10 cellular contexts compared by ENCODE assay signal in the genomic region with DNA sequence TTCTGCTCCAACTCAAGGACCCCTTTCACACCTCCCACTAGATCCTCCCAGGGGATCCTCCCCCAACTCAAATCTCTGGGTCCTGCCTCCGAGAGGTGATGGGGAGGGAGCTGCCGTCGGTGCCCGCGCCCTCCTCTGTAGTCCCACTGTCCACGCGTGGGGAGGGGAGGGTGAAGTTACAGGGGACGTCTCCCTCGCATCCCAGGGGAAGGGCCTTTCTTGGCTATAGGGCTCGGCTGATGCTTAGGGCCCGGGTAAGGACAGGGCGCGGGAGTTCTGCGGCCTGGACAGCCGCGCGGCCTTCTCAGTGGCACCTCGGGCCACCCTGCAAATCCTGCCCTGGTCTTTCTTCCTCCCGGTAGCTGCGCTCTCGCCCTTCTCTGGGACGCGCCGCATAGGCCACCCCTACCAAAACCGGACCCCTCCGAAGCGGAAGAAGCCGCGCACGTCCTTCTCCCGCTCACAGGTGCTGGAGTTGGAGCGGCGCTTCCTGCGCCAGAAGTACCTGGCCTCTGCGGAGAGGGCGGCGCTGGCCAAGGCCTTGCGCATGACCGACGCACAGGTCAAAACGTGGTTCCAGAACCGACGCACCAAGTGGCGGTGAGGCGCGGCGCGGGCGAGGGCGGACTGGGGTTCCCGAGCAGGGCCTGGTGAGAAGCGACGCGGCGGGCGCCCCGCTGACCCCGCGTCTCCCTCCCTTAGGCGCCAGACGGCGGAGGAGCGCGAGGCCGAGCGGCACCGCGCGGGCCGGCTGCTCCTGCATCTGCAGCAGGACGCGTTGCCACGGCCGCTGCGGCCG. TPM values are rescaled to one million over a fixed set of nuclear protein-coding genes. Genes with fewer than 3 reads are reported as not detected.
DNase-seq lines count a peak whose midpoint lies in the region; ATAC-seq, FAIRE-seq and TF ChIP-seq lines count a peak whose summit lies in the region.
"Had no signal": no experiment of that assay in that cellular context is flagged by ENCODE, and none has a peak within 500 bp of the region (broad histone marks: within the 10 kb centered on the region; RNA-seq: fewer than 3 reads in every experiment).

No MANE protein-coding gene starts in this region.

- H3K36me3 ChIP-seq in CD8-positive, alpha-beta memory T cell (ENCODE audit: insufficient read depth, low read length): no peaks in the 10 kb centered on the region
- peaks cover 0 to 19% (median 0%) of the 10 kb centered on the region in 4 experiments; a peak in 1 of 8 replicates for H3K36me3 ChIP-seq in H1 (ENCODE audit: control insufficient read depth in 2 of 4, insufficient read depth in 4 of 4, low read length in 3 of 4)

- peak in 1 of 5 donors; percentile 15 for DNase-seq in CD8-positive, alpha-beta memory T cell
- DNase-seq in H1 (ENCODE audit: low read depth in 1 of 2, low spot score in 2 of 2) (peak in 1 of 2 experiments; percentile 75), nephron progenitor cell (peak; percentile 46), NCI-H1417 (lab: John Stamatoyannopoulos, UW) (no peak), inferior parietal cortex (ENCODE audit: extremely low spot score) (no peak), NCI-H2171 treated with DMSO at 0.1 percent for 48 hours (lab: John Stamatoyannopoulos, UW) (no peak)

- TF ChIP-seq POLR2A in H1 (IDR thresholded peaks at IDR 0.05; ENCODE audit: control extremely low read depth in 1 of 2, low read depth in 2 of 2, low read length in 2 of 2): no peak

- WGBS in H1 (ENCODE audit: extremely low coverage in 1 of 2, insufficient coverage in 1 of 2, insufficient read length in 1 of 2, insufficient replicate concordance in 2 of 2, low coverage in 1 of 2, low lambda C conversion rate in 2 of 2, missing lambda C conversion rate in 1 of 2), 2 experiments: 2% methylated on average over 57 of the region's 76 CpGs; no CpG with 5 or more reads in 1 of the 2 experiments

- H2BK5ac ChIP-seq in H1 (ENCODE audit: low read depth, low read length): no peak overlapping the region; the same call in 1 of the 2 replicates

- CTCF ChIA-PET in CD8-positive, alpha-beta memory T cell (lab: Charles Lee): interaction anchor here (1.6 to 2.0 kb wide), 2 partner anchors 15 to 32 kb away, joined by 3 to 6 read pairs; a partner anchor contains a TSS
- CTCF ChIA-PET in H1 (lab: Charles Lee; ENCODE audit: partially characterized antibody): interaction anchor here (0.5 to 4.2 kb wide), 6 partner anchors 11 to 450 kb away, joined by 3 to 20 read pairs (median 4); a partner anchor contains a TSS

- H3K36me3 Mint-ChIP-seq in CD8-positive, alpha-beta memory T cell: no peaks in the 10 kb centered on the region
- no peaks in the 10 kb centered on the region for H3K36me3 Mint-ChIP-seq in nephron progenitor cell (ENCODE audit: low read depth)

- no peaks in the 10 kb centered on the region for H3K9me3 ChIP-seq in CD8-positive, alpha-beta memory T cell (ENCODE audit: low read length)
- H3K9me3 ChIP-seq in H1 (ENCODE audit: insufficient read depth in 2 of 2, low read depth in 1 of 2, low read length in 1 of 2): peaks cover 7 to 12% of the 10 kb centered on the region in 2 experiments

- H2AFZ ChIP-seq in H1 (ENCODE audit: low read length): peak overlapping the region; percentile 61; the same call in 1 of the 2 replicates

- H3K9ac ChIP-seq in H1 (replicated peaks in 1 of 4; ENCODE audit: extremely low read depth in 1 of 4, low read depth in 3 of 4, low read length in 3 of 4): peak overlapping the region in 1 of 4 experiments; percentile 13; a peak in 1 of 7 replicates

- peaks cover 2 to 4% of the 10 kb centered on the region in 2 experiments for H4K20me1 ChIP-seq in H1 (replicated peaks in 1 of 2; ENCODE audit: control insufficient read depth in 1 of 2, insufficient read depth in 2 of 2, low read length in 2 of 2)

- H3K27me3 ChIP-seq in CD8-positive, alpha-beta memory T cell (ENCODE audit: insufficient read depth, low read length, poor library complexity, severe bottlenecking): peaks cover 74% of the 10 kb centered on the region
- H3K27me3 ChIP-seq in H1 (replicated peaks in 1 of 4; ENCODE audit: control insufficient read depth in 3 of 4, extremely low read depth in 1 of 4, insufficient read depth in 3 of 4, low read length in 3 of 4): peaks cover 73 to 99% (median 95%) of the 10 kb centered on the region in 4 experiments

- TF ChIP-seq EP300 in H1 (IDR thresholded peaks at IDR 0.05; ENCODE audit: borderline replicate concordance in 1 of 2, low read depth in 2 of 2, low read length in 2 of 2): no peak

- H3K18ac ChIP-seq in H1 (ENCODE audit: extremely low read depth, low read length): peak overlapping the region; percentile 83

- peak overlapping the region in 1 of 8 donors; percentile 47 for H3K27ac Mint-ChIP-seq in CD8-positive, alpha-beta memory T cell
- H3K27ac Mint-ChIP-seq in nephron progenitor cell: no peak overlapping the region

- no peaks in the 10 kb centered on the region for H3K79me1 ChIP-seq in H1 (ENCODE audit: low read depth, low read length)

- peaks cover 66 to 77% of the 10 kb centered on the region in 2 donors for H3K27me3 Mint-ChIP-seq in CD8-positive, alpha-beta memory T cell
- H3K27me3 Mint-ChIP-seq in nephron progenitor cell (ENCODE audit: low read depth, poor library complexity): peaks cover 100% of the 10 kb centered on the region

- H3K4me1 Mint-ChIP-seq in CD8-positive, alpha-beta memory T cell: peaks cover 15 to 32% (median 18%) of the 10 kb centered on the region in 3 donors
- H3K4me1 Mint-ChIP-seq in nephron progenitor cell: peaks cover 15% of the 10 kb centered on the region

- POLR2A ChIA-PET in CD8-positive, alpha-beta memory T cell (lab: Charles Lee): interaction anchor here (1.0 kb wide), 2 partner anchors 8 to 9 kb away, joined by 3 read pairs; a partner anchor contains a TSS
- POLR2A ChIA-PET in H1 (lab: Charles Lee; ENCODE audit: partially characterized antibody): interaction anchor here (0.8 to 6.7 kb wide), 10 partner anchors 9 to 75 kb away, joined by 3 to 63 read pairs (median 4); a partner anchor contains a TSS

- peaks cover 33% of the 10 kb centered on the region for H3K4me1 ChIP-seq in CD8-positive, alpha-beta memory T cell (ENCODE audit: insufficient read depth, low read length)
- peaks cover 0 to 24% (median 10%) of the 10 kb centered on the region in 4 experiments; a peak in 6 of 7 replicates for H3K4me1 ChIP-seq in H1 (replicated peaks in 1 of 4; ENCODE audit: control insufficient read depth in 3 of 4, insufficient read depth in 4 of 4, low read length in 3 of 4)

- H3K4ac ChIP-seq in H1 (replicated peaks; ENCODE audit: insufficient read length, low read depth, low read length): no peak overlapping the region

- H4K8ac ChIP-seq in H1 (ENCODE audit: extremely low read depth, insufficient read depth, low read length): peak overlapping the region; percentile 84

- no peaks in the 10 kb centered on the region for H3K79me2 ChIP-seq in H1 (ENCODE audit: control insufficient read depth in 1 of 2, insufficient read depth in 2 of 2, low read length in 2 of 2)

- peak overlapping the region; percentile 92; the same call in 1 of the 2 replicates for H2BK15ac ChIP-seq in H1 (ENCODE audit: low read length)

- H3K4me2 ChIP-seq in H1 (ENCODE audit: insufficient read depth in 1 of 2, low read depth in 2 of 2, low read length in 2 of 2): peak overlapping the region; percentile 63 to 88

- TF ChIP-seq CTCF in H1 (IDR thresholded peaks at IDR 0.05; ENCODE audit: control extremely low read depth in 1 of 3, insufficient read depth in 1 of 3, low read depth in 1 of 3, low read length in 3 of 3) (no peak), nephron progenitor cell (IDR thresholded peaks at IDR 0.05) (no peak)

- no peaks in the 10 kb centered on the region for H3K9me3 Mint-ChIP-seq in CD8-positive, alpha-beta memory T cell
- H3K9me3 Mint-ChIP-seq in nephron progenitor cell: peaks cover 14% of the 10 kb centered on the region

- H3K4me3 Mint-ChIP-seq in CD8-positive, alpha-beta memory T cell: peak overlapping the region in 6 of 7 donors; percentile 60 to 85 (median 70)
- H3K4me3 Mint-ChIP-seq in nephron progenitor cell: peak overlapping the region; percentile 51

- peak overlapping the region; percentile 68; the same call in 1 of the 2 replicates for H2BK12ac ChIP-seq in H1 (ENCODE audit: low read depth, low read length)

- peak; percentile 2 for ATAC-seq in HG02981 (IDR thresholded peaks at IDR 0.05; ENCODE audit: unreplicated experiment)
- no peak for ATAC-seq in HG02840 (IDR thresholded peaks at IDR 0.05; ENCODE audit: low FRiP score, unreplicated experiment)

- H3K4me3 ChIP-seq in CD8-positive, alpha-beta memory T cell (ENCODE audit: low read length): no peak overlapping the region
- peak overlapping the region; percentile 5 to 62 (median 23); a peak in 6 of 8 replicates for H3K4me3 ChIP-seq in H1 (ENCODE audit: extremely low read depth in 1 of 4, insufficient read depth in 2 of 4, low read depth in 3 of 4, low read length in 4 of 4)

- H3K23ac ChIP-seq in H1 (ENCODE audit: insufficient read length): no peak overlapping the region

- no peak overlapping the region for H2BK20ac ChIP-seq in H1 (ENCODE audit: low read length)

- no peak overlapping the region for H3K14ac ChIP-seq in H1 (ENCODE audit: insufficient read length)

- H2AK5ac ChIP-seq in H1 (ENCODE audit: low read depth, low read length): no peak overlapping the region

- H3K56ac ChIP-seq in H1 (replicated peaks; ENCODE audit: insufficient read length, low read depth, low read length): no peak overlapping the region

- peaks cover 10% of the 10 kb centered on the region; the same call in 1 of the 2 replicates for H3K23me2 ChIP-seq in H1 (ENCODE audit: low read depth, low read length)

- no peak for TF ChIP-seq RAD21 in H1 (IDR thresholded peaks at IDR 0.05 in 1 of 2, conservative IDR thresholded peaks at IDR 0.05 in 1 of 2; ENCODE audit: low read depth in 2 of 2, low read length in 2 of 2)

- no peak overlapping the region for H2BK120ac ChIP-seq in H1 (replicated peaks; ENCODE audit: low read depth, low read length)

- H4K91ac ChIP-seq in H1 (replicated peaks; ENCODE audit: insufficient read length, low read length): no peak overlapping the region

- H4K5ac ChIP-seq in H1 (ENCODE audit: insufficient read length, low read depth, low read length): no peak overlapping the region

- FAIRE-seq in H1 (lab: Jason Lieb, UNC): no peak

- H3K27ac ChIP-seq in CD8-positive, alpha-beta memory T cell (ENCODE audit: low read depth, low read length): no peak overlapping the region
- no peak overlapping the region for H3K27ac ChIP-seq in H1 (ENCODE audit: low read depth, low read length)
- H3K27ac ChIP-seq: SK-N-MC had no signal

RNA-seq across cellular contexts. Expression of a gene that starts 1.2 kb away (rescaled TPM):
- total RNA-seq in CD8-positive, alpha-beta memory T cell: under 1 TPM; 0.37 to 0.60 TPM
- polyA plus RNA-seq in CD8-positive, alpha-beta memory T cell: not detected
- total RNA-seq in H1 (2021; fragmentation: NEBNext Ultra II Directional; extraction: Animal tissue kit (Norgen Biotek cat#: 25700)): 0.15 and 0.17 TPM in 2 replicates
- polyA plus RNA-seq in H1 (2011; rRNA removed): 0.06 and 0.17 TPM in 2 replicates
- polyA plus RNA-seq in H1 (2011; cell fraction: cytosol; rRNA removed): 0.09 TPM
- polyA plus RNA-seq in H1 (2011; cell fraction: nucleus; rRNA removed): 0.44 TPM
- 0.11 to 0.47 TPM (median 0.28 TPM) in 4 replicates for polyA plus RNA-seq in H1 (2012, experiment 1 of 2)
- not detected for polyA plus RNA-seq in H1 (2012, experiment 2 of 2)
- 0.06 TPM for polyA plus RNA-seq in H1 (2013, experiment 1 of 2)
- polyA plus RNA-seq in H1 (2013, experiment 2 of 2): 0.06 TPM
- 0.12 TPM in 1 of 2 replicates, not detected in the other for polyA minus RNA-seq in H1 (2011; rRNA and poly(A)+ RNA removed)
- not detected for polyA minus RNA-seq in H1 (2011; cell fraction: cytosol; rRNA and poly(A)+ RNA removed)
- polyA minus RNA-seq in H1 (2011; cell fraction: nucleus; rRNA and poly(A)+ RNA removed): 1.1 TPM
- total RNA-seq: pulmonary artery endothelial cell had no signal

RNA-seq across cellular contexts. Expression of a gene that starts 8.0 kb away (rescaled TPM):
- 10 to 100 TPM; 29.6 to 38.7 TPM for total RNA-seq in CD8-positive, alpha-beta memory T cell
- polyA plus RNA-seq in CD8-positive, alpha-beta memory T cell: 17.2 TPM
- 10.0 and 13.8 TPM in 2 replicates for total RNA-seq in H1 (2021; fragmentation: NEBNext Ultra II Directional; extraction: Animal tissue kit (Norgen Biotek cat#: 25700))
- polyA plus RNA-seq in H1 (2011; rRNA removed): 12.1 and 23.7 TPM in 2 replicates
- 15.4 TPM for polyA plus RNA-seq in H1 (2011; cell fraction: cytosol; rRNA removed)
- polyA plus RNA-seq in H1 (2011; cell fraction: nucleus; rRNA removed): 13.2 TPM
- polyA plus RNA-seq in H1 (2012, experiment 1 of 2): 9.2 to 15.1 TPM (median 14.9 TPM) in 4 replicates
- polyA plus RNA-seq in H1 (2012, experiment 2 of 2): 10.1 TPM
- 10.7 TPM for polyA plus RNA-seq in H1 (2013, experiment 1 of 2)
- 8.6 TPM for polyA plus RNA-seq in H1 (2013, experiment 2 of 2)
- polyA minus RNA-seq in H1 (2011; rRNA and poly(A)+ RNA removed): 17.4 and 23.0 TPM in 2 replicates
- polyA minus RNA-seq in H1 (2011; cell fraction: cytosol; rRNA and poly(A)+ RNA removed): 11.3 TPM
- 14.3 TPM for polyA minus RNA-seq in H1 (2011; cell fraction: nucleus; rRNA and poly(A)+ RNA removed)

RNA-seq across cellular contexts. Expression of a gene that starts 10.6 kb away (rescaled TPM):
- total RNA-seq in CD8-positive, alpha-beta memory T cell: under 1 TPM; 0.51 to 0.83 TPM
- polyA plus RNA-seq in CD8-positive, alpha-beta memory T cell: not detected
- total RNA-seq in H1 (2021; fragmentation: NEBNext Ultra II Directional; extraction: Animal tissue kit (Norgen Biotek cat#: 25700)): 0.57 and 0.76 TPM in 2 replicates
- polyA plus RNA-seq in H1 (2011; rRNA removed): 1.1 TPM in 2 replicates
- polyA plus RNA-seq in H1 (2011; cell fraction: cytosol; rRNA removed): 1.4 TPM
- 9.0 TPM for polyA plus RNA-seq in H1 (2011; cell fraction: nucleus; rRNA removed)
- polyA plus RNA-seq in H1 (2012, experiment 1 of 2): 0.51 to 1.4 TPM (median 0.73 TPM) in 4 replicates
- polyA plus RNA-seq in H1 (2012, experiment 2 of 2): 0.47 TPM
- 0.85 TPM for polyA plus RNA-seq in H1 (2013, experiment 1 of 2)
- 0.35 TPM for polyA plus RNA-seq in H1 (2013, experiment 2 of 2)
- 0.44 and 1.1 TPM in 2 replicates for polyA minus RNA-seq in H1 (2011; rRNA and poly(A)+ RNA removed)
- polyA minus RNA-seq in H1 (2011; cell fraction: cytosol; rRNA and poly(A)+ RNA removed): not detected
- polyA minus RNA-seq in H1 (2011; cell fraction: nucleus; rRNA and poly(A)+ RNA removed): 2.1 TPM
- total RNA-seq: pulmonary artery endothelial cell had no signal

RNA-seq across cellular contexts. Expression of a gene that starts 14.0 kb away (rescaled TPM):
- total RNA-seq in CD8-positive, alpha-beta memory T cell: 100 to 1,000 TPM; 219 to 225 TPM
- polyA plus RNA-seq in CD8-positive, alpha-beta memory T cell: 95.8 TPM
- 82.7 and 83.4 TPM in 2 replicates for total RNA-seq in H1 (2021; fragmentation: NEBNext Ultra II Directional; extraction: Animal tissue kit (Norgen Biotek cat#: 25700))
- 121 and 162 TPM in 2 replicates for polyA plus RNA-seq in H1 (2011; rRNA removed)
- polyA plus RNA-seq in H1 (2011; cell fraction: cytosol; rRNA removed): 134 TPM
- polyA plus RNA-seq in H1 (2011; cell fraction: nucleus; rRNA removed): 469 TPM
- 82.2 to 98.1 TPM (median 92.2 TPM) in 4 replicates for polyA plus RNA-seq in H1 (2012, experiment 1 of 2)
- 103 TPM for polyA plus RNA-seq in H1 (2012, experiment 2 of 2)
- polyA plus RNA-seq in H1 (2013, experiment 1 of 2): 124 TPM
- polyA plus RNA-seq in H1 (2013, experiment 2 of 2): 130 TPM
- 63.7 and 83.7 TPM in 2 replicates for polyA minus RNA-seq in H1 (2011; rRNA and poly(A)+ RNA removed)
- polyA minus RNA-seq in H1 (2011; cell fraction: cytosol; rRNA and poly(A)+ RNA removed): 54.0 TPM
- polyA minus RNA-seq in H1 (2011; cell fraction: nucleus; rRNA and poly(A)+ RNA removed): 85.4 TPM

RNA-seq across cellular contexts. Expression of a gene that starts 14.3 kb away (rescaled TPM):
- total RNA-seq in CD8-positive, alpha-beta memory T cell: 10 to 100 TPM; 81.0 to 82.1 TPM
- polyA plus RNA-seq in CD8-positive, alpha-beta memory T cell: 26.0 TPM
- total RNA-seq in H1 (2021; fragmentation: NEBNext Ultra II Directional; extraction: Animal tissue kit (Norgen Biotek cat#: 25700)): 21.6 and 24.6 TPM in 2 replicates
- 37.6 TPM in 2 replicates for polyA plus RNA-seq in H1 (2011; rRNA removed)
- 33.9 TPM for polyA plus RNA-seq in H1 (2011; cell fraction: cytosol; rRNA removed)
- polyA plus RNA-seq in H1 (2011; cell fraction: nucleus; rRNA removed): 41.8 TPM
- 22.7 to 30.7 TPM (median 27.3 TPM) in 4 replicates for polyA plus RNA-seq in H1 (2012, experiment 1 of 2)
- polyA plus RNA-seq in H1 (2012, experiment 2 of 2): 36.9 TPM
- polyA plus RNA-seq in H1 (2013, experiment 1 of 2): 19.1 TPM
- 18.5 TPM for polyA plus RNA-seq in H1 (2013, experiment 2 of 2)
- polyA minus RNA-seq in H1 (2011; rRNA and poly(A)+ RNA removed): 27.1 and 32.7 TPM in 2 replicates
- 15.4 TPM for polyA minus RNA-seq in H1 (2011; cell fraction: cytosol; rRNA and poly(A)+ RNA removed)
- polyA minus RNA-seq in H1 (2011; cell fraction: nucleus; rRNA and poly(A)+ RNA removed): 27.5 TPM
